In the genomic region with DNA sequence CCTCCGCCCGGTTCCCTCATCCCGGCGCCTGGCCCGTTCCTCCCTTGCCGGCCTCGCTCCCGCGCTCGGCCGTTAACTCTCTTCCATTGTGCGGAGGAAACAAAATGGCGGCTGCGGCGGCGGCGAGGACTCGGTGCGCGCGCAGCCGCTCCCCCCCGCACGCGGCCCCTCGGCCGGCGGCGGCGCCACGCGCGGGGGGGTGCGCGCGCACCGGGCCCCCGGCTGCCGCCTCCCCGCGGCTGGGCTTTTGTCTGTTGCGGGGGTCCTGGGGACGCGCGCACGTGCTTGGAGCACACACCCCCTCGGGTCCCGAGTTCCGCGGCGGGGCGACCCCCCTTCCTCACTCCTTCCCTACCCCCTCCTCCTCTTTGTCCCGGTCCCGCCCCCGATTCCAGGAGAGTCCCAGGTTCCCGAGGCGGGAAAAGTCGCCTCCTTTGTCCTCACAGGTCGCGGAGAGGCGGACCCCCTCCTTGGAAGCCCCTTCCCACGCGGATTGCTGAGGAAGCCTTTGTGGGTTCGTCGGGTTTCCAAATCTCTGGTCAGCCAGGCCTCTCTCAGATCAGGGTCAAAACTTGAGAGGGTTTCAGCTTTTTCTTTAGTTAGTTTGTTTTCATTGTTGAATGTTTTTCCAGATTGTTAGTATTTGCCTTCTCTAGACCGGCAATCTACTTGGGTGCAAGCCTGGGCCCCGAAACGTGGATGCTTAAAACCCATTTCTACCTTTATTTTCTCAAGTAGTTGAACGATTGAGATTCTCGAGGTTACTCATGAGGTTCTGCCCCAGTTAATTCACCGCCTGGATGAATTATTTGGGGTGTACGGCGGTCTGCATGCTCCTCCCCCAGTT, we compare ENCODE assay signal across 8 cellular contexts. TPM values are rescaled to one million over a fixed set of nuclear protein-coding genes. Genes with fewer than 3 reads are reported as not detected.
A peak's percentile ranks its signal among the peaks of the same experiment; 100 is the strongest.
DNase-seq lines count a peak whose midpoint lies in the region; TF ChIP-seq lines count a peak whose summit lies in the region.

No MANE protein-coding gene starts in this region.

- peak overlapping the region; percentile 98 to 99 for H3K18ac ChIP-seq in mesenchymal stem cell (ENCODE audit: low read depth in 1 of 2, low read length in 2 of 2)

- H3K9ac ChIP-seq in mesenchymal stem cell (ENCODE audit: low read length), result peak overlapping the region; percentile 96

- no peak overlapping the region for H2AFZ ChIP-seq in mesenchymal stem cell (ENCODE audit: low read depth, low read length)

- peak overlapping the region; percentile 48 for H2BK15ac ChIP-seq in mesenchymal stem cell (ENCODE audit: low read depth, poor library complexity, severe bottlenecking)

- DNase-seq in GM06990 (ENCODE audit: extremely low read depth, insufficient read length) (peak; percentile 79), HFFc6 (no peak), NCI-H1694 treated with DMSO at 0.1 percent for 48 hours (lab: John Stamatoyannopoulos, UW) (peak; percentile 33), mesenchymal stem cell (peak; percentile 54), dedifferentiated amniotic fluid mesenchymal stem cell (ENCODE audit: extremely low spot score) (no peak)
- peak; percentile 58 for DNase-seq in activated CD4-positive, alpha-beta T cell treated with anti-CD3 and anti-CD28 coated beads, Interleukin-2, amount 50 U/mL, for 1 hour
- peak in 2 of 3 donors; percentile 49 to 52 for DNase-seq in effector memory CD4-positive, alpha-beta T cell
- DNase-seq in stimulated activated CD8-positive, alpha-beta memory T cell treated with anti-CD3 and anti-CD28 coated beads, Interleukin-4, amount 100 ng/mL, for 1 hour (ENCODE audit: low read depth in 2 of 2, low spot score in 1 of 2), result peak; percentile 15 to 33

- TF ChIP-seq CTCF in GM06990 (IDR thresholded peaks at IDR 0.05; ENCODE audit: insufficient read depth, low read length, poor library complexity, severe bottlenecking) (no peak), HFFc6 (IDR thresholded peaks at IDR 0.05) (no peak)

- peak overlapping the region; percentile 91 for H2BK120ac ChIP-seq in mesenchymal stem cell (ENCODE audit: low read depth, low read length)

- H3K79me1 ChIP-seq in mesenchymal stem cell (replicated peaks; ENCODE audit: low read length, poor library complexity, severe bottlenecking), result peaks cover 4% of the 10 kb centered on the region

- peaks cover 41% of the 10 kb centered on the region for H3K4me1 ChIP-seq in effector memory CD4-positive, alpha-beta T cell (ENCODE audit: control insufficient read depth, insufficient read depth, low read length, poor library complexity, severe bottlenecking)
- H3K4me1 ChIP-seq in mesenchymal stem cell (ENCODE audit: control insufficient read depth, insufficient read depth, low read depth, low read length), result peaks cover 14% of the 10 kb centered on the region

- peak overlapping the region; percentile 97 for H4K8ac ChIP-seq in mesenchymal stem cell (ENCODE audit: low read length)

- peak overlapping the region in 1 of 2 experiments; percentile 93 for H3K23ac ChIP-seq in mesenchymal stem cell (ENCODE audit: low read length in 2 of 2)

- peak overlapping the region; percentile 98 for H3K27ac Mint-ChIP-seq in HFFc6

- under 1% methylated on average over 73 of the region's 73 CpGs for WGBS in mesenchymal stem cell

- peak overlapping the region; percentile 13 for H2AK5ac ChIP-seq in mesenchymal stem cell (ENCODE audit: low read length, severe bottlenecking)

- no peaks in the 10 kb centered on the region for H3K9me3 Mint-ChIP-seq in HFFc6

- H2BK5ac ChIP-seq in mesenchymal stem cell (ENCODE audit: low read depth, low read length, poor library complexity, severe bottlenecking), result peak overlapping the region; percentile 76

- H4K91ac ChIP-seq in mesenchymal stem cell (ENCODE audit: low read length), result peak overlapping the region; percentile 99

- H3K27ac ChIP-seq in effector memory CD4-positive, alpha-beta T cell (ENCODE audit: insufficient read depth, low read length, poor library complexity, severe bottlenecking), result peak overlapping the region; percentile 99
- peak overlapping the region; percentile 69 for H3K27ac ChIP-seq in mesenchymal stem cell (ENCODE audit: low read length, poor library complexity, severe bottlenecking)

- peaks cover 6% of the 10 kb centered on the region for H3K36me3 ChIP-seq in GM06990 (ENCODE audit: control insufficient read depth, insufficient read depth, low read length)
- H3K36me3 ChIP-seq in effector memory CD4-positive, alpha-beta T cell (ENCODE audit: control insufficient read depth, insufficient read depth, low read length), result peaks cover 4% of the 10 kb centered on the region
- H3K36me3 ChIP-seq in mesenchymal stem cell (ENCODE audit: control insufficient read depth in 1 of 2, insufficient read depth in 2 of 2, low read depth in 1 of 2, low read length in 2 of 2), result peaks cover 7 to 13% of the 10 kb centered on the region in 2 experiments

- H2BK12ac ChIP-seq in mesenchymal stem cell (ENCODE audit: low read length in 2 of 2), result no peak overlapping the region

- peaks cover 36% of the 10 kb centered on the region for H3K36me3 Mint-ChIP-seq in HFFc6 (ENCODE audit: low read depth)

- H3K4me3 ChIP-seq in GM06990 (replicated peaks; ENCODE audit: low read depth, low read length) (peak overlapping the region; percentile 91), mesenchymal stem cell (ENCODE audit: insufficient read depth in 1 of 2, low read depth in 1 of 2, low read length in 2 of 2) (peak overlapping the region; percentile 92 to 99)
- H3K4me3 ChIP-seq in effector memory CD4-positive, alpha-beta T cell (ENCODE audit: insufficient read depth, low read depth, low read length, poor library complexity, severe bottlenecking), result peak overlapping the region; percentile 92

- H3K9me3 ChIP-seq in effector memory CD4-positive, alpha-beta T cell (ENCODE audit: control insufficient read depth, low read length), result no peaks in the 10 kb centered on the region
- H3K9me3 ChIP-seq in mesenchymal stem cell (ENCODE audit: control insufficient read depth, low read length), result no peaks in the 10 kb centered on the region

- H3K27me3 ChIP-seq in GM06990 (replicated peaks; ENCODE audit: control insufficient read depth, insufficient read depth, low read length) (no peaks in the 10 kb centered on the region), mesenchymal stem cell (ENCODE audit: control insufficient read depth in 1 of 2, insufficient read depth in 1 of 2, low read length in 2 of 2) (no peaks in the 10 kb centered on the region)
- no peaks in the 10 kb centered on the region for H3K27me3 ChIP-seq in effector memory CD4-positive, alpha-beta T cell (replicated peaks; ENCODE audit: control insufficient read depth, insufficient read depth, low read length, poor library complexity, severe bottlenecking)

- peaks cover 24% of the 10 kb centered on the region for H3K4me1 Mint-ChIP-seq in HFFc6 (ENCODE audit: low read depth)

- H3K14ac ChIP-seq in mesenchymal stem cell (ENCODE audit: low read length in 2 of 2), result peak overlapping the region; percentile 82 to 97

- H3K4ac ChIP-seq in mesenchymal stem cell (ENCODE audit: low read depth in 1 of 2, low read length in 2 of 2), result peak overlapping the region; percentile 87 to 100

- peak overlapping the region; percentile 92 for H3K4me3 Mint-ChIP-seq in HFFc6

- H3K4me2 ChIP-seq in mesenchymal stem cell (ENCODE audit: low read length, poor library complexity, severe bottlenecking), result peak overlapping the region; percentile 89

- no peaks in the 10 kb centered on the region; the same call in 1 of the 2 replicates for H3K27me3 Mint-ChIP-seq in HFFc6 (ENCODE audit: insufficient read depth)

RNA-seq across cellular contexts. Expression of a gene that starts 0.7 kb away (rescaled TPM):
- 100 to 1,000 TPM; 227 to 298 (median 277) TPM for total RNA-seq in HFFc6 (2021; fragmentation: NEBNext Ultra II Directional; extraction: Animal tissue kit (Norgen Biotek cat#: 25700))
- polyA plus RNA-seq in mesenchymal stem cell (2013, experiment 1 of 2), result 127 TPM
- polyA plus RNA-seq in mesenchymal stem cell (2013, experiment 2 of 2), result 122 TPM

RNA-seq across cellular contexts. Expression of a gene that starts 29.5 kb away (rescaled TPM):
- total RNA-seq in HFFc6 (2021; fragmentation: NEBNext Ultra II Directional; extraction: Animal tissue kit (Norgen Biotek cat#: 25700)), result 100 to 1,000 TPM; 156 to 190 (median 166) TPM
- polyA plus RNA-seq in mesenchymal stem cell (2013, experiment 1 of 2), result 140 TPM
- 144 TPM for polyA plus RNA-seq in mesenchymal stem cell (2013, experiment 2 of 2)

RNA-seq across cellular contexts. Expression of a gene that starts 46.4 kb away (rescaled TPM):
- 10 to 100 TPM; 28.6 to 36.8 (median 35.0) TPM for total RNA-seq in HFFc6 (2021; fragmentation: NEBNext Ultra II Directional; extraction: Animal tissue kit (Norgen Biotek cat#: 25700))
- polyA plus RNA-seq in mesenchymal stem cell (2013, experiment 1 of 2), result 15.1 TPM
- 14.3 TPM for polyA plus RNA-seq in mesenchymal stem cell (2013, experiment 2 of 2)

Comparison
In these comparisons a context has a peak if more than half of its experiments do, and no peak if none do; other contexts are left out.
1. DNase-seq: peak in GM06990 (single experiment), NCI-H1694 treated with DMSO at 0.1 percent for 48 hours (single experiment), activated CD4-positive, alpha-beta T cell treated with anti-CD3 and anti-CD28 coated beads, Interleukin-2, amount 50 U/mL, for 1 hour (single experiment), effector memory CD4-positive, alpha-beta T cell (2 of 3), mesenchymal stem cell (single experiment) and stimulated activated CD8-positive, alpha-beta memory T cell treated with anti-CD3 and anti-CD28 coated beads, Interleukin-4, amount 100 ng/mL, for 1 hour (2 of 2); none in HFFc6 (single experiment) and dedifferentiated amniotic fluid mesenchymal stem cell (single experiment).
2. Peak in every context shown above with its lines, with median percentiles within 50 percentile points of each other: H3K4me3 ChIP-seq.